ENCODE assay signal across 10 cellular contexts in the genomic region with DNA sequence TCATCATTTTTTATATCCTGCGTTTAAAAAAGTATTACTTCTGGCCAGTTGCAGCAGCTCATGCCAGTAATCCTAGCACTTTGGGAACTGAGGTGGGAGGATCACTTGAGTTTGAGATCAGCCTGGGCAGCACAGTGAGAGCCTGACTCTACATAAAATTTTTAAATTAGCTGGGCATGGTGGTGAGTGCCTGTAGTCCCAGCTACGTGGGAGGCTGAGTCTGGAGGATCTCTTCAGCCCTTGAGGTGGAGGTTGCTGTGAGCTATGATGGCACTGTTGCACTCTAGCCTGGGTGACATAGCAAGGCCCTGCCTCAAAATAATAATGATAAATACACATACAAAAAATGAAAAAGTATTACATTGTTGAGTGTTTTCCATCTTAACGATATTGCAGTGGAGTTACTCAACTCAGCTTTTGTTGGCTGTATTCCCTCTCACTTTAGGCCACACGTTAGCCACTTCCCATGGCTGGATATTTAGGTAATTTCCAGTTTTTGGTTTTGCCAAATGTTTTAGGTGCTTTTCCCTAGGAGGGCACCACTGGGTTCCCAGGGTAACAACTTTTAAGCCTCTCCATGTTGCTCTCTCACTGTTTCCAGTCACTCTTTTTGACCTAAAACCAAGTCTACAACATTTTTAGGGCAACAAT. TPM values are rescaled to one million over a fixed set of nuclear protein-coding genes. Genes with fewer than 3 reads are reported as not detected.
DNase-seq lines count a peak whose midpoint lies in the region; ATAC-seq and TF ChIP-seq lines count a peak whose summit lies in the region.
"Had no signal": no experiment of that assay in that cellular context is flagged by ENCODE, and none has a peak within 500 bp of the region (broad histone marks: within the 10 kb centered on the region; RNA-seq: fewer than 3 reads in every experiment).

No MANE protein-coding gene starts in this region.

- TF ChIP-seq POLR2A in esophagus squamous epithelium (IDR thresholded peaks at IDR 0.05) = no peak

- peaks cover 6% of the 10 kb centered on the region; the same call in 1 of the 2 replicates for H3K36me3 ChIP-seq in SK-N-MC (ENCODE audit: insufficient read depth, low read length)
- H3K36me3 ChIP-seq in esophagus squamous epithelium = no peaks in the 10 kb centered on the region

- intact Hi-C loops in esophagus squamous epithelium (cut with DNase I) = no loop called here

- CTCF ChIA-PET in GM10248 (lab: Yijun Ruan, JAX) = interaction anchor here (1.1 kb wide), 1 partner anchor 40 kb away, joined by 3 read pairs; no protein-coding TSS in a partner anchor

- H3K9me3 ChIP-seq in SK-N-MC (ENCODE audit: low read depth, low read length) (no peaks in the 10 kb centered on the region), esophagus squamous epithelium (no peaks in the 10 kb centered on the region)

- no peaks in the 10 kb centered on the region for H3K27me3 ChIP-seq in esophagus squamous epithelium

- H3K27me3 Mint-ChIP-seq in osteocyte (ENCODE audit: unreplicated experiment) = no peaks in the 10 kb centered on the region

- H3K27ac ChIP-seq in SK-N-MC = peak overlapping the region; percentile 56; the same call in 1 of the 2 replicates
- peak overlapping the region; percentile 83 to 92 (median 86) for H3K27ac ChIP-seq in esophagus squamous epithelium

- H3K4me3 ChIP-seq in AG09309 (ENCODE audit: control insufficient read depth, low read depth, low read length) (no peak overlapping the region), SK-N-MC (no peak overlapping the region), esophagus squamous epithelium (no peak overlapping the region)

- POLR2A ChIA-PET in GM10248 (lab: Yijun Ruan, JAX) = no interaction called here

- peaks cover 2% of the 10 kb centered on the region for H3K36me3 Mint-ChIP-seq in osteocyte (ENCODE audit: unreplicated experiment)

- no peaks in the 10 kb centered on the region for H3K9me3 Mint-ChIP-seq in osteocyte (ENCODE audit: unreplicated experiment)
- H3K9me3 Mint-ChIP-seq: CD14-positive monocyte had no signal

- peak overlapping the region; percentile 6 for H3K4me3 Mint-ChIP-seq in osteocyte (ENCODE audit: unreplicated experiment)

- H3K4me1 Mint-ChIP-seq in osteocyte (ENCODE audit: unreplicated experiment) = peaks cover 37% of the 10 kb centered on the region

- 33 to 40% methylated on average over 4 of the region's 4 CpGs for WGBS in esophagus squamous epithelium, 2 donors

- TF ChIP-seq CTCF in AG09309 (IDR thresholded peaks at IDR 0.05; ENCODE audit: control insufficient read depth, insufficient read depth, low read depth, low read length, missing control alignments) (no peak), esophagus squamous epithelium (IDR thresholded peaks at IDR 0.05) (no peak), osteocyte (IDR thresholded peaks at IDR 0.05) (no peak), GM10248 (IDR thresholded peaks at IDR 0.05; ENCODE audit: control extremely low read depth, extremely low read depth, low read depth, missing control alignments) (no peak)

- H3K4me1 ChIP-seq in esophagus squamous epithelium = peaks cover 40 to 76% (median 42%) of the 10 kb centered on the region in 3 donors

- H3K27ac Mint-ChIP-seq in osteocyte (ENCODE audit: unreplicated experiment) = peak overlapping the region; percentile 88

- DNase-seq in AG09309 (ENCODE audit: low read depth) (peak; percentile 47), SK-N-MC (ENCODE audit: low read depth, low spot score) (no peak), esophagus squamous epithelium (lab: John Stamatoyannopoulos, UW) (no peak), osteocyte (ENCODE audit: extremely low spot score, unreplicated experiment) (no peak), NCI-H1105 treated with DMSO at 0.1 percent for 48 hours (lab: John Stamatoyannopoulos, UW) (no peak), GM10248 (ENCODE audit: extremely low spot score) (no peak)
- DNase-seq: stimulated activated naive CD4-positive, alpha-beta T cell had no signal

- ATAC-seq in GM18868 (IDR thresholded peaks at IDR 0.05; ENCODE audit: unreplicated experiment) (no peak), HG03354 (IDR thresholded peaks at IDR 0.05; ENCODE audit: poor library complexity, severe bottlenecking, unreplicated experiment) (no peak)

- no peak overlapping the region for H3K9ac ChIP-seq in SK-N-MC (ENCODE audit: insufficient read length)

RNA-seq across cellular contexts. Expression of gene SHB, which starts 20.6 kb away (rescaled TPM):
- total RNA-seq in esophagus squamous epithelium (10 to 100 TPM; 17.7 to 31.4 (median 24.2) TPM), osteocyte (16.7 and 18.3 TPM in 2 replicates)
